Comparison of ENCODE assay signal across 20 cellular contexts in the genomic region with DNA sequence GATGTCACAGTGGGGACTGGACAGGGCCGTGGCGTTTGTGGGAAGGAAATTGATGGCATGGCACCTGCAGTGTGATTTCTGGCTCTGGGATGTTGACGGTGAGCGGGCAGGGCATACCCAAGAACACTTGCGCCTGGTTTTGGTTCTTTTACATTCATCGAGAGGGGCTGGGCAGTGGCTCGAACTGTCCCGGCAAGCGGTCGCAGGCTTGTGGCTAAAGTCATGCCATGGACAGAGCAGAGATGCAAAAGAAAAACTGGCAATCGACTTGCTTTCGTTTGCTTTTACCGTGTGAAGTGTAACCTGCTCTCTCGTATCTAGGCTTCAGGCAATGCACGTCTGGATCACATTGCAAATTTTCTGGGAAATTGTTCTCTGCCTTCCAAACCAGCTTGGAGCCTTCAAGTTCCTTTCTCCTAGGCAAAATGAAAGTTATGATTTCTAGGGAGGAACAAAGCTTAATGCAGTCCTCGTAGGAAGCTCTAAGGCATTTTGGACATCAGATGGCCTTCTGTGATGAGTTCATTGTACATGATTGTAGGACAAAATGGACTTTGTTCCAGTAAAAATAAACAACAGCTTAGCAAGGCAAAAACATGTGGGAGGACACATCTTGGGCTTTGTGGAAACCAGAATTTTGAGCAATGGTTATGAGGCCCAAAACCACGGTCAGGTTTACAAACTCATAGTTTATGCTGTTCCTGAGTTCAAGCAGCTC. TPM values are rescaled to one million over a fixed set of nuclear protein-coding genes. Genes with fewer than 3 reads are reported as not detected.
DNase-seq lines count a peak whose midpoint lies in the region; ATAC-seq and TF ChIP-seq lines count a peak whose summit lies in the region.
"Had no signal": no experiment of that assay in that cellular context is flagged by ENCODE, and none has a peak within 500 bp of the region (broad histone marks: within the 10 kb centered on the region; RNA-seq: fewer than 3 reads in every experiment).

No MANE protein-coding gene starts in this region.

- peaks cover 10% of the 10 kb centered on the region for H3K36me3 ChIP-seq in adipocyte (ENCODE audit: control insufficient read depth, insufficient read depth, low read length, severe bottlenecking)
- H3K36me3 ChIP-seq in right lobe of liver, result no peaks in the 10 kb centered on the region
- H3K36me3 ChIP-seq in transverse colon, result no peaks in the 10 kb centered on the region
- H3K36me3 ChIP-seq: pancreas had no signal

- no peaks in the 10 kb centered on the region for H3K9me3 ChIP-seq in adipocyte (ENCODE audit: control insufficient read depth, low read length)
- no peaks in the 10 kb centered on the region for H3K9me3 ChIP-seq in right lobe of liver
- no peaks in the 10 kb centered on the region for H3K9me3 ChIP-seq in transverse colon
- H3K9me3 ChIP-seq: pancreas, SK-N-SH, suprapubic skin had no signal

- H3K9ac ChIP-seq in adipocyte (ENCODE audit: low read length), result no peak overlapping the region
- H3K9ac ChIP-seq: SK-N-SH had no signal

- ATAC-seq in right lobe of liver, result peak; percentile 73 to 78 (median 75)
- ATAC-seq in HG03280 (IDR thresholded peaks at IDR 0.05; ENCODE audit: unreplicated experiment), result no peak
- ATAC-seq: activated T-helper 17 cell treated with anti-CD3 and anti-CD28 coated beads, Interleukin-2, amount 50 U/mL, for 72 hours; HCT116; pancreas had no signal

- no peaks in the 10 kb centered on the region for H3K4me1 ChIP-seq in adipocyte (ENCODE audit: control insufficient read depth, insufficient read depth, low read length)
- peaks cover 0 to 28% (median 5%) of the 10 kb centered on the region in 4 donors for H3K4me1 ChIP-seq in right lobe of liver
- H3K4me1 ChIP-seq in transverse colon, result peaks cover 0 to 4% (median 0%) of the 10 kb centered on the region in 4 donors
- H3K4me1 ChIP-seq: pancreas, suprapubic skin had no signal

- in situ Hi-C loops in transverse colon (cut with MboI; ENCODE audit: low pct_ligation_motif_present in 1 of 4, low pct_unique_long_range_greater_than_20kb in 1 of 4, low sequenced_read_pairs in 3 of 4), result no loop called here

- DNase-seq in adipocyte (ENCODE audit: low read depth) (peak; percentile 0), fibroblast of the conjunctiva (ENCODE audit: low read depth) (peak; percentile 31), right lobe of liver (no peak), transverse colon (no peak), RKO (ENCODE audit: low spot score) (no peak), posterior cingulate gyrus (no peak)
- DNase-seq: activated CD4-positive, alpha-beta T cell treated with anti-CD3 and anti-CD28 coated beads, Interleukin-2, amount 50 U/mL, for 1 hour; cerebellar nuclear complex; effector CD4-positive, alpha-beta T cell; KG1; NCI-H146; NCI-H510A treated with DMSO at 0.1 percent for 48 hours; pancreas; RPMI8226; SK-N-SH had no signal

- 36% methylated on average over 17 of the region's 17 CpGs for WGBS in right lobe of liver (ENCODE audit: insufficient coverage, low coverage, low lambda C conversion rate, missing lambda C conversion rate)
- 71 to 72% methylated on average over 11 to 17 of the region's 17 CpGs for WGBS in transverse colon (ENCODE audit: low coverage in 1 of 2), 2 donors

- H3K27ac ChIP-seq in right lobe of liver, result peak overlapping the region; percentile 49 to 61 (median 49)
- peak overlapping the region; percentile 31 to 61 (median 54) for H3K27ac ChIP-seq in transverse colon
- H3K27ac ChIP-seq: pancreas, suprapubic skin had no signal

- no peak for TF ChIP-seq CTCF in right lobe of liver (IDR thresholded peaks at IDR 0.05)
- no peak for TF ChIP-seq CTCF in transverse colon (IDR thresholded peaks at IDR 0.05)

- no peak for TF ChIP-seq EP300 in transverse colon (IDR thresholded peaks at IDR 0.05; ENCODE audit: low read depth)

- no peak for TF ChIP-seq POLR2A in right lobe of liver (IDR thresholded peaks at IDR 0.05)
- TF ChIP-seq POLR2A in transverse colon (IDR thresholded peaks at IDR 0.05), result no peak

- H3K27me3 ChIP-seq in adipocyte (replicated peaks; ENCODE audit: control insufficient read depth, insufficient read depth, low read length) (peaks cover 5% of the 10 kb centered on the region), right lobe of liver (no peaks in the 10 kb centered on the region), transverse colon (no peaks in the 10 kb centered on the region)
- H3K27me3 ChIP-seq: pancreas, suprapubic skin had no signal

- H3K4me3 ChIP-seq in adipocyte (ENCODE audit: low read length) (no peak overlapping the region), right lobe of liver (peak overlapping the region in 1 of 3 donors; percentile 17), transverse colon (no peak overlapping the region)
- H3K4me3 ChIP-seq: pancreas, suprapubic skin had no signal

- intact Hi-C loops in right lobe of liver (cut with DNase I) (no loop called here), transverse colon (cut with DNase I; ENCODE audit: low total_unique reads) (no loop called here), posterior cingulate gyrus (cut with DNase I) (no loop called here)

RNA-seq across cellular contexts. Expression of a gene that starts 18.3 kb away (rescaled TPM):
- 10 to 100 TPM in 4 of 6 experiments, 1 to 10 TPM in 2; 4.7 to 17.0 (median 10.9) TPM for total RNA-seq in right lobe of liver
- 10 to 100 TPM in 2 of 4 donors, 1 to 10 TPM in 2; 8.3 to 18.1 (median 12.5) TPM for total RNA-seq in transverse colon
- total RNA-seq: HT-29 had no signal

Comparison
In these comparisons a context has a peak if more than half of its experiments do, and no peak if none do; other contexts are left out.
1. DNase-seq: peak in adipocyte (single experiment) and fibroblast of the conjunctiva (single experiment); none in right lobe of liver (0 of 3), transverse colon (single experiment), RKO (single experiment) and posterior cingulate gyrus (0 of 10).